ENCODE assay signal across 23 cellular contexts in the genomic region with DNA sequence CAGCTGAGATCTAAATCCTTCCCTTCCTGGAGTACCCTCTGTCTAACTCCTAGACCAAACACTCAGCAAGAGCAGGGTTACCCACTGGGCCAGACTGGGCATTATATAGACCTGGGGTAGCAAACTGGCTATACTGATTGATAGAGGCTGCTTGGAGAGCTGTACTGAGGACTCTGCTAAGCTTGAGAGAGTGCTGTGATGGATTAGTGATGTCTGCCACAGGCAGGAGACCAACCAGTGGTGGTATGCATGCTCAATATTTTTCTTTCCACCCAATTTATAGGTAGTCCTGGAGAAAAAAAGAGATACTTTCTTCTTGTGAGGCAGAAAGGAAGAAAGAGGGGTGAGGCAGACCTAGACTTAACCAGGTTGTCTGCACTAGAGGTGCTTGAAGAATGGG. TPM values are rescaled to one million over a fixed set of nuclear protein-coding genes. Genes with fewer than 3 reads are reported as not detected.
A peak's percentile ranks its signal among the peaks of the same experiment; 100 is the strongest.
DNase-seq lines count a peak whose midpoint lies in the region; ATAC-seq and TF ChIP-seq lines count a peak whose summit lies in the region.
"Had no signal": no experiment of that assay in that cellular context is flagged by ENCODE, and none has a peak within 500 bp of the region (broad histone marks: within the 10 kb centered on the region; RNA-seq: fewer than 3 reads in every experiment).

No MANE protein-coding gene starts in this region.

- no peaks in the 10 kb centered on the region for H3K36me3 Mint-ChIP-seq in stimulated activated naive CD8-positive, alpha-beta T cell treated with anti-CD3 and anti-CD28 coated beads, Interleukin-15, Interleukin-2, amounts not matched to agents 100 ng/mL and 50 ng/mL, for 24 hours (ENCODE audit: low read depth)
- H3K36me3 Mint-ChIP-seq in endothelial cell (ENCODE audit: low read depth, unreplicated experiment) (peaks cover 23% of the 10 kb centered on the region), Calu3 (ENCODE audit: insufficient read depth, unreplicated experiment) (peaks cover 17% of the 10 kb centered on the region)
- H3K36me3 Mint-ChIP-seq: WTC11 had no signal

- H3K36me3 ChIP-seq in SU-DHL-6 (ENCODE audit: low read length), result peaks cover 23% of the 10 kb centered on the region
- H3K36me3 ChIP-seq: gastroesophageal sphincter, right atrium auricular region, SJCRH30, upper lobe of left lung had no signal

- ATAC-seq in stimulated activated naive CD8-positive, alpha-beta T cell treated with anti-CD3 and anti-CD28 coated beads, Interleukin-15, Interleukin-2, amounts not matched to agents 100 U/mL and 50 U/mL, for 24 hours, result no peak
- no peak for ATAC-seq in HG02571 (IDR thresholded peaks at IDR 0.05; ENCODE audit: unreplicated experiment)
- ATAC-seq in HG03469 (IDR thresholded peaks at IDR 0.05; ENCODE audit: unreplicated experiment), result no peak
- ATAC-seq: gastroesophageal sphincter, left cardiac atrium, WTC11 had no signal

- H3K27ac Mint-ChIP-seq in stimulated activated naive CD8-positive, alpha-beta T cell treated with anti-CD3 and anti-CD28 coated beads, Interleukin-15, Interleukin-2, amounts not matched to agents 100 ng/mL and 50 ng/mL, for 24 hours, result peak overlapping the region; percentile 82
- peak overlapping the region; percentile 69 for H3K27ac Mint-ChIP-seq in endothelial cell (ENCODE audit: unreplicated experiment)
- no peak overlapping the region for H3K27ac Mint-ChIP-seq in Calu3 (ENCODE audit: unreplicated experiment)
- H3K27ac Mint-ChIP-seq: WTC11 had no signal

- peaks cover 91% of the 10 kb centered on the region for H3F3A ChIP-seq in SU-DHL-6 (ENCODE audit: insufficient read depth)

- no peak overlapping the region for H3K4me3 ChIP-seq in SU-DHL-6 (ENCODE audit: insufficient read depth, low read length, poor library complexity, severe bottlenecking)
- H3K4me3 ChIP-seq: gastroesophageal sphincter, right atrium auricular region, SJCRH30, upper lobe of left lung had no signal

- H4K20me1 ChIP-seq in SU-DHL-6 (ENCODE audit: low read depth, low read length), result no peaks in the 10 kb centered on the region

- CTCF ChIA-PET in Calu3 (lab: Charles Lee), result no interaction called here

- H3K79me2 ChIP-seq in SU-DHL-6 (ENCODE audit: insufficient read depth, low read length), result peaks cover 55% of the 10 kb centered on the region

- no TSS peak for BruUV-seq in Calu3 (replicated peaks; lab: Mats Ljungman, UMichigan)

- H3K9me3 Mint-ChIP-seq in stimulated activated naive CD8-positive, alpha-beta T cell treated with anti-CD3 and anti-CD28 coated beads, Interleukin-15, Interleukin-2, amounts not matched to agents 100 ng/mL and 50 ng/mL, for 24 hours, result no peaks in the 10 kb centered on the region
- no peaks in the 10 kb centered on the region for H3K9me3 Mint-ChIP-seq in endothelial cell (ENCODE audit: unreplicated experiment)
- H3K9me3 Mint-ChIP-seq in Calu3 (ENCODE audit: low read depth, unreplicated experiment), result no peaks in the 10 kb centered on the region
- H3K9me3 Mint-ChIP-seq: WTC11 had no signal

- intact Hi-C loops in Calu3 (cut with micrococcal nuclease; ENCODE audit: unreplicated experiment), result no loop called here

- TF ChIP-seq CTCF in SU-DHL-6 (IDR thresholded peaks at IDR 0.05; ENCODE audit: insufficient read depth, low read length, poor library complexity, severe bottlenecking), result no peak
- no peak for TF ChIP-seq CTCF in endothelial cell (IDR thresholded peaks at IDR 0.05; ENCODE audit: unreplicated experiment)
- TF ChIP-seq CTCF in Calu3 (IDR thresholded peaks at IDR 0.05; ENCODE audit: unreplicated experiment), result no peak

- peak overlapping the region; percentile 99 for H3K27ac ChIP-seq in SU-DHL-6 (ENCODE audit: low read depth, low read length)
- H3K27ac ChIP-seq: gastroesophageal sphincter, right atrium auricular region, SJCRH30, upper lobe of left lung had no signal

- no peak overlapping the region for H2AFZ ChIP-seq in SU-DHL-6 (ENCODE audit: low read depth, low read length, severe bottlenecking)

- no peaks in the 10 kb centered on the region for H3K9me3 ChIP-seq in SU-DHL-6 (ENCODE audit: insufficient read depth, low read length)
- H3K9me3 ChIP-seq: gastroesophageal sphincter, right atrium auricular region, SJCRH30, upper lobe of left lung had no signal

- H3K27me3 Mint-ChIP-seq in stimulated activated naive CD8-positive, alpha-beta T cell treated with anti-CD3 and anti-CD28 coated beads, Interleukin-15, Interleukin-2, amounts not matched to agents 100 ng/mL and 50 ng/mL, for 24 hours, result no peaks in the 10 kb centered on the region
- H3K27me3 Mint-ChIP-seq in endothelial cell (ENCODE audit: unreplicated experiment) (peaks cover 36% of the 10 kb centered on the region), Calu3 (ENCODE audit: unreplicated experiment) (peaks cover 35% of the 10 kb centered on the region)

- DNase-seq in stimulated activated naive CD8-positive, alpha-beta T cell treated with anti-CD3 and anti-CD28 coated beads, Interleukin-15, Interleukin-2, amounts not matched to agents 100 U/mL and 50 U/mL, for 24 hours, result no peak
- DNase-seq in endothelial cell (ENCODE audit: low spot score) (no peak), Calu3 (no peak), AG08396 (ENCODE audit: low spot score) (no peak)
- DNase-seq: Kasumi-1, left cardiac atrium, NCI-H1105, NCI-H69, OCI-M1, SJCRH30 had no signal

- H3K4me1 Mint-ChIP-seq in stimulated activated naive CD8-positive, alpha-beta T cell treated with anti-CD3 and anti-CD28 coated beads, Interleukin-15, Interleukin-2, amounts not matched to agents 100 ng/mL and 50 ng/mL, for 24 hours (ENCODE audit: low read depth), result peaks cover 78% of the 10 kb centered on the region
- H3K4me1 Mint-ChIP-seq in endothelial cell (ENCODE audit: unreplicated experiment) (peaks cover 70% of the 10 kb centered on the region), Calu3 (ENCODE audit: low read depth, unreplicated experiment) (peaks cover 24% of the 10 kb centered on the region)

- H3K9me2 ChIP-seq in SU-DHL-6 (replicated peaks; ENCODE audit: insufficient read depth, low read length), result no peaks in the 10 kb centered on the region

- peak overlapping the region; percentile 4 for H3K4me2 ChIP-seq in SU-DHL-6 (ENCODE audit: low read depth, low read length, poor library complexity, severe bottlenecking)

- no peaks in the 10 kb centered on the region for H3K27me3 ChIP-seq in SU-DHL-6 (ENCODE audit: low read length)
- H3K27me3 ChIP-seq: right atrium auricular region, SJCRH30 had no signal

- peak overlapping the region; percentile 21; the same call in 1 of the 2 replicates for H3K9ac ChIP-seq in SU-DHL-6 (ENCODE audit: low read length)

- H3K4me3 Mint-ChIP-seq in stimulated activated naive CD8-positive, alpha-beta T cell treated with anti-CD3 and anti-CD28 coated beads, Interleukin-15, Interleukin-2, amounts not matched to agents 100 ng/mL and 50 ng/mL, for 24 hours, result no peak overlapping the region
- H3K4me3 Mint-ChIP-seq in endothelial cell (ENCODE audit: unreplicated experiment) (peak overlapping the region; percentile 70), Calu3 (ENCODE audit: low read depth, unreplicated experiment) (no peak overlapping the region)
- H3K4me3 Mint-ChIP-seq: WTC11 had no signal

RNA-seq across cellular contexts. Expression of a gene that starts 33.3 kb away (rescaled TPM):
- 62.8 TPM for total RNA-seq in endothelial cell (ENCODE audit: unreplicated experiment)
- 0.17 TPM in 1 of 2 replicates, not detected in the other for total RNA-seq in Calu3 (2022)
- total RNA-seq: bronchial epithelial cell; SJCRH30; T-helper 2 cell treated with Interferon-gamma antibody and Interleukin-4, amounts not matched to agents 100 ng/mL and 5 ng/mL, for 36 hours had no signal

RNA-seq across cellular contexts. Expression of a gene that starts 45.7 kb away (rescaled TPM):
- total RNA-seq in endothelial cell (ENCODE audit: unreplicated experiment) (0.21 TPM), Calu3 (2022) (59.7 and 85.9 TPM in 2 replicates)
- total RNA-seq: dermis microvascular lymphatic vessel endothelial cell, left cardiac atrium, omental fat pad, right atrium auricular region, SJCRH30 had no signal

RNA-seq across cellular contexts. Expression of a gene that starts 59.7 kb away (rescaled TPM):
- total RNA-seq in endothelial cell (ENCODE audit: unreplicated experiment), result not detected
- 2.3 and 3.2 TPM in 2 replicates for total RNA-seq in Calu3 (2022)
- total RNA-seq: bronchial epithelial cell, dermis microvascular lymphatic vessel endothelial cell, gastroesophageal sphincter, left cardiac atrium, mononuclear cell, omental fat pad, right atrium auricular region, SJCRH30 had no signal

Comparison
In these comparisons a context has a peak if more than half of its experiments do, and no peak if none do; other contexts are left out.
1. RNA of a gene that starts 33.3 kb away (total RNA-seq): 62.8 TPM in endothelial cell (single experiment); 0.17 TPM in Calu3; every median in the first group is over 10 times any median in the second.
2. RNA of a gene that starts 45.7 kb away (total RNA-seq): 59.7 to 85.9 TPM in Calu3; 0.21 TPM in endothelial cell (single experiment); every median in the first group is over 10 times any median in the second.